Comparison of ENCODE assay signal across 16 cellular contexts in genomic region chr4:119521306-119521705, GRCh38.
"Had no signal": no experiment of that assay in that cellular context is flagged by ENCODE, and none has a peak within 500 bp of the region (broad histone marks: within the 10 kb centered on the region; RNA-seq: fewer than 3 reads in every experiment).

No MANE protein-coding gene starts in this region.

- H3K9me3 ChIP-seq: ovary, right atrium auricular region, tibial artery had no signal

- H3K36me3 ChIP-seq: ovary, right atrium auricular region had no signal

- ATAC-seq: effector memory CD8-positive, alpha-beta T cell; foreskin keratinocyte; left lobe of liver; natural killer cell; stimulated activated effector memory CD8-positive, alpha-beta T cell treated with anti-CD3 and anti-CD28 coated beads, Interleukin-12 subunit alpha, Interleukin-12 subunit beta, amount 100 ng/mL, for 72 hours had no signal

- H3K27ac ChIP-seq: foreskin keratinocyte, neural progenitor cell, ovary, right atrium auricular region had no signal

- H3K27me3 ChIP-seq: foreskin keratinocyte, neural progenitor cell, ovary, right atrium auricular region, tibial artery had no signal

- H3K9ac ChIP-seq: neural progenitor cell had no signal

- DNase-seq: effector memory CD8-positive, alpha-beta T cell; foreskin keratinocyte; head of caudate nucleus; hypothalamus; kidney glomerular epithelial cell; mammary epithelial cell; natural killer cell; nucleus accumbens; ovary; stimulated activated CD4-positive, alpha-beta T cell treated with anti-CD3 and anti-CD28 coated beads, Interleukin-2, amount 100 ng/mL, for 48 hours; tibial artery had no signal

- H3K4me3 ChIP-seq: neural progenitor cell, ovary, right atrium auricular region, smooth muscle cell, tibial artery had no signal
